18 cellular contexts compared by ENCODE assay signal in the genomic region with DNA sequence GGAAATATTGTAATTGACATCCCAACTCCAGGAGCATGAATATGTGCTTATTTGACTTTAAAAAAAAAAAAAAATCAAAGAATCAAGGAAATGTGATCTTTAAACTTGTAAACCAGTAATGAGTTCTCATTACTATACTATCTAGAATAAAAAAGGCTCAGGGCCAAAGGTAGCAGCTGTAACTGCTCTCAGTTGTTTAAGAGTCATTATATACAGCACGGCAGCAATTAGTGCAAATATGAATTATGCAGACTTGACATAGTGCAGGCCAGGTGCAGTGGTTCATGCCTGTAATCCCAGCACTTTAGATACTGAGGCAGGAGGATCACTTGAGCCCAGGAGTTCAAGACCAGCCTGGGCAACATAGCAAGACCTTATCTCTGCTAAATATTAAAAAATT.
DNase-seq lines count a peak whose midpoint lies in the region; ATAC-seq and TF ChIP-seq lines count a peak whose summit lies in the region.
"Had no signal": no experiment of that assay in that cellular context is flagged by ENCODE, and none has a peak within 500 bp of the region (broad histone marks: within the 10 kb centered on the region; RNA-seq: fewer than 3 reads in every experiment).

No MANE protein-coding gene starts in this region.

- no peak for TF ChIP-seq CTCF in mucosa of descending colon (IDR thresholded peaks at IDR 0.05)

- H3K4me3 ChIP-seq in mucosa of descending colon, result no peak overlapping the region
- H3K4me3 ChIP-seq in H7 (ENCODE audit: insufficient read depth, low read depth, low read length), result no peak overlapping the region
- H3K4me3 ChIP-seq: SJSA1 had no signal

- H3K4me1 ChIP-seq in mucosa of descending colon (ENCODE audit: low read depth), result peaks cover 15% of the 10 kb centered on the region
- H3K4me1 ChIP-seq: Caco-2, SJSA1 had no signal

- H3K4me1 Mint-ChIP-seq in activated CD8-positive, alpha-beta memory T cell treated with anti-CD3 and anti-CD28 coated beads, Interleukin-2, amount 10 ng/mL, durations not matched to agents 7 days and 5 days, result peaks cover 18% of the 10 kb centered on the region

- H3K4me3 Mint-ChIP-seq in activated CD8-positive, alpha-beta memory T cell treated with anti-CD3 and anti-CD28 coated beads, Interleukin-2, amount 10 ng/mL, durations not matched to agents 7 days and 5 days, result no peak overlapping the region
- H3K4me3 Mint-ChIP-seq: H9 had no signal

- no peaks in the 10 kb centered on the region for H3K27me3 Mint-ChIP-seq in activated CD8-positive, alpha-beta memory T cell treated with anti-CD3 and anti-CD28 coated beads, Interleukin-2, amount 10 ng/mL, durations not matched to agents 7 days and 5 days

- CTCF ChIA-PET in activated CD8-positive, alpha-beta memory T cell treated with anti-CD3 and anti-CD28 coated beads, Interleukin-2, amount 10 ng/mL, durations not matched to agents 7 days and 5 days (lab: Charles Lee), result no interaction called here

- intact Hi-C loops in mucosa of descending colon (cut with DNase I, micrococcal nuclease), result no loop called here
- intact Hi-C loops in sciatic nerve (cut with DNase I), result loop anchor here (5.0 kb wide), 1 partner anchor 558 kb away; no protein-coding TSS in a partner anchor

- H3K36me3 ChIP-seq in mucosa of descending colon (ENCODE audit: low read depth) (no peaks in the 10 kb centered on the region), H7 (replicated peaks; ENCODE audit: control insufficient read depth, insufficient read depth, low read length) (no peaks in the 10 kb centered on the region)
- H3K36me3 ChIP-seq: SJSA1 had no signal

- no peaks in the 10 kb centered on the region for H3K9me3 Mint-ChIP-seq in activated CD8-positive, alpha-beta memory T cell treated with anti-CD3 and anti-CD28 coated beads, Interleukin-2, amount 10 ng/mL, durations not matched to agents 7 days and 5 days (ENCODE audit: low read depth)
- H3K9me3 Mint-ChIP-seq: H9 had no signal

- peaks cover 3% of the 10 kb centered on the region for H3K36me3 Mint-ChIP-seq in activated CD8-positive, alpha-beta memory T cell treated with anti-CD3 and anti-CD28 coated beads, Interleukin-2, amount 10 ng/mL, durations not matched to agents 7 days and 5 days

- H3K27ac Mint-ChIP-seq in activated CD8-positive, alpha-beta memory T cell treated with anti-CD3 and anti-CD28 coated beads, Interleukin-2, amount 10 ng/mL, durations not matched to agents 7 days and 5 days, result no peak overlapping the region

- DNase-seq in NCI-H1105 (lab: John Stamatoyannopoulos, UW) (peak; percentile 75), NCI-H146 treated with DMSO at 0.1 percent for 48 hours (lab: John Stamatoyannopoulos, UW; ENCODE audit: unreplicated experiment) (peak; percentile 83), NCI-H774 (lab: John Stamatoyannopoulos, UW) (peak; percentile 55), mucosa of descending colon (peak in 1 of 3 donors; percentile 56), H7 (no peak), sciatic nerve (ENCODE audit: low spot score) (no peak)
- no peak for DNase-seq in activated CD8-positive, alpha-beta memory T cell treated with anti-CD3 and anti-CD28 coated beads, Interleukin-2, amount 10 ng/mL, durations not matched to agents 7 days and 5 days
- DNase-seq: Caco-2, H9, IMR-90, Karpas-422, MM.1S, NCI-H1092 treated with DMSO at 0.1 percent for 48 hours, NCI-H510A, OCI-M1, RPMI8226, SW 1271 had no signal

- H3K9me3 ChIP-seq in mucosa of descending colon, result no peaks in the 10 kb centered on the region
- H3K9me3 ChIP-seq: Caco-2, SJSA1 had no signal

- peak; percentile 83 for ATAC-seq in mucosa of descending colon
- no peak for ATAC-seq in sciatic nerve
- no peak for ATAC-seq in activated CD8-positive, alpha-beta memory T cell treated with anti-CD3 and anti-CD28 coated beads, Interleukin-2, amount 10 ng/mL, durations not matched to agents 7 days and 5 days

- no peaks in the 10 kb centered on the region for H3K27me3 ChIP-seq in H7 (ENCODE audit: control insufficient read depth, insufficient read depth, low read length)
- H3K27me3 ChIP-seq: SJSA1 had no signal

Comparison
In these comparisons a context has a peak if more than half of its experiments do, and no peak if none do; other contexts are left out.
1. DNase-seq: peak in NCI-H1105 (single experiment), NCI-H146 treated with DMSO at 0.1 percent for 48 hours (single experiment) and NCI-H774 (single experiment); none in H7 (single experiment), sciatic nerve (single experiment) and activated CD8-positive, alpha-beta memory T cell treated with anti-CD3 and anti-CD28 coated beads, Interleukin-2, amount 10 ng/mL, durations not matched to agents 7 days and 5 days (single experiment).